ENCODE assay signal across 20 cellular contexts in genomic region chr7:131212114-131212513, GRCh38.
DNase-seq lines count a peak whose midpoint lies in the region; ATAC-seq and TF ChIP-seq lines count a peak whose summit lies in the region.
"Had no signal": no experiment of that assay in that cellular context is flagged by ENCODE, and none has a peak within 500 bp of the region (broad histone marks: within the 10 kb centered on the region; RNA-seq: fewer than 3 reads in every experiment).

No MANE protein-coding gene starts in this region.

- no peak overlapping the region for H3K56ac ChIP-seq in mesendoderm (ENCODE audit: low read length)

- no peaks in the 10 kb centered on the region for H3K4me1 ChIP-seq in mesendoderm (ENCODE audit: control insufficient read depth, low read depth, low read length)

- H3K27ac Mint-ChIP-seq in glutamatergic neuron (ENCODE audit: unreplicated experiment) = no peak overlapping the region
- H3K27ac Mint-ChIP-seq: activated CD4-positive, alpha-beta T cell treated with anti-CD3 and anti-CD28 coated beads, Interleukin-2, amount 10 ng/mL, durations not matched to agents 24 days and 14 days; activated naive CD8-positive, alpha-beta T cell treated with anti-CD3 and anti-CD28 coated beads, Interleukin-2, amount 10 ng/mL, durations not matched to agents 7 days and 5 days; B cell; dendritic cell treated with granulocyte-macrophage colony-stimulating factor and Interleukin-4, amounts not matched to agents 40 ng/mL and 50 ng/mL, for 4 days; stimulated activated naive CD8-positive, alpha-beta T cell treated with anti-CD3 and anti-CD28 coated beads, Interleukin-15, amount 100 ng/mL, for 72 hours had no signal

- no peak overlapping the region for H3K4me2 ChIP-seq in mesendoderm (ENCODE audit: low read length)

- intact Hi-C loops in head of caudate nucleus (cut with DNase I) = no loop called here

- no peak overlapping the region for H4K8ac ChIP-seq in mesendoderm (ENCODE audit: low read depth, low read length)

- no peak overlapping the region for H3K18ac ChIP-seq in mesendoderm (ENCODE audit: low read length)

- no peaks in the 10 kb centered on the region for H3K9me3 Mint-ChIP-seq in glutamatergic neuron (ENCODE audit: unreplicated experiment)
- H3K9me3 Mint-ChIP-seq: activated naive CD8-positive, alpha-beta T cell treated with anti-CD3 and anti-CD28 coated beads, Interleukin-2, amount 10 ng/mL, durations not matched to agents 7 days and 5 days; dendritic cell treated with granulocyte-macrophage colony-stimulating factor and Interleukin-4, amounts not matched to agents 40 ng/mL and 50 ng/mL, for 4 days had no signal

- H3K36me3 ChIP-seq in mesendoderm (ENCODE audit: control insufficient read depth, insufficient read depth, low read length) = no peaks in the 10 kb centered on the region

- peaks cover 2% of the 10 kb centered on the region for H3K27me3 Mint-ChIP-seq in glutamatergic neuron (ENCODE audit: unreplicated experiment)
- H3K27me3 Mint-ChIP-seq: activated naive CD8-positive, alpha-beta T cell treated with anti-CD3 and anti-CD28 coated beads, Interleukin-2, amount 10 ng/mL, durations not matched to agents 7 days and 5 days; B cell; stimulated activated naive CD8-positive, alpha-beta T cell treated with anti-CD3 and anti-CD28 coated beads, Interleukin-15, amount 100 ng/mL, for 72 hours had no signal

- no peak overlapping the region for H2BK5ac ChIP-seq in mesendoderm (ENCODE audit: low read length)

- no peak overlapping the region for H3K9ac ChIP-seq in mesendoderm (ENCODE audit: low read length)

- H3K4me1 Mint-ChIP-seq in glutamatergic neuron (ENCODE audit: low read depth, unreplicated experiment) = no peaks in the 10 kb centered on the region
- H3K4me1 Mint-ChIP-seq: activated CD4-positive, alpha-beta T cell treated with anti-CD3 and anti-CD28 coated beads, Interleukin-2, amount 10 ng/mL, durations not matched to agents 24 days and 14 days; activated naive CD8-positive, alpha-beta T cell treated with anti-CD3 and anti-CD28 coated beads, Interleukin-2, amount 10 ng/mL, durations not matched to agents 7 days and 5 days; B cell; stimulated activated naive CD8-positive, alpha-beta T cell treated with anti-CD3 and anti-CD28 coated beads, Interleukin-15, amount 100 ng/mL, for 72 hours had no signal

- no peak overlapping the region for H2BK120ac ChIP-seq in mesendoderm (ENCODE audit: low read depth, low read length)

- no peak overlapping the region for H4K5ac ChIP-seq in mesendoderm (ENCODE audit: low read length)

- H3K36me3 Mint-ChIP-seq in glutamatergic neuron (ENCODE audit: unreplicated experiment) = peaks cover 3% of the 10 kb centered on the region
- H3K36me3 Mint-ChIP-seq: activated naive CD8-positive, alpha-beta T cell treated with anti-CD3 and anti-CD28 coated beads, Interleukin-2, amount 10 ng/mL, durations not matched to agents 7 days and 5 days had no signal

- no peaks in the 10 kb centered on the region for H3K27me3 ChIP-seq in mesendoderm (ENCODE audit: insufficient read depth, low read length, poor library complexity)

- H2AK5ac ChIP-seq in mesendoderm (ENCODE audit: low read length) = no peak overlapping the region

- DNase-seq in AG08396 (ENCODE audit: low spot score) (peak; percentile 51), NCI-H226 (peak; percentile 19), dermis blood vessel endothelial cell (peak; percentile 44), mesendoderm (peak; percentile 68), head of caudate nucleus (no peak), glutamatergic neuron (no peak), activated T-cell treated with anti-CD3 and anti-CD28 coated beads for 4 hours (no peak)
- DNase-seq: activated CD4-positive, alpha-beta T cell treated with anti-CD3 and anti-CD28 coated beads, Interleukin-2, amount 10 ng/mL, durations not matched to agents 24 days and 14 days; activated naive CD8-positive, alpha-beta T cell treated with anti-CD3 and anti-CD28 coated beads, Interleukin-2, amount 10 ng/mL, durations not matched to agents 7 days and 5 days; DMS153; midbrain; NCI-H1694 treated with DMSO at 0.1 percent for 48 hours; NCI-H510A; occipital lobe; stimulated activated naive CD8-positive, alpha-beta T cell treated with anti-CD3 and anti-CD28 coated beads, Interleukin-15, amount 100 ng/mL, for 72 hours; T-helper 2 cell had no signal

- H3K4me3 Mint-ChIP-seq in glutamatergic neuron (ENCODE audit: unreplicated experiment) = no peak overlapping the region
- H3K4me3 Mint-ChIP-seq: activated CD4-positive, alpha-beta T cell treated with anti-CD3 and anti-CD28 coated beads, Interleukin-2, amount 10 ng/mL, durations not matched to agents 24 days and 14 days; activated naive CD8-positive, alpha-beta T cell treated with anti-CD3 and anti-CD28 coated beads, Interleukin-2, amount 10 ng/mL, durations not matched to agents 7 days and 5 days; B cell; dendritic cell treated with granulocyte-macrophage colony-stimulating factor and Interleukin-4, amounts not matched to agents 40 ng/mL and 50 ng/mL, for 4 days; stimulated activated naive CD8-positive, alpha-beta T cell treated with anti-CD3 and anti-CD28 coated beads, Interleukin-15, amount 100 ng/mL, for 72 hours had no signal

- no peak for TF ChIP-seq CTCF in glutamatergic neuron (IDR thresholded peaks at IDR 0.05; ENCODE audit: partially characterized antibody, unreplicated experiment)

- no peaks in the 10 kb centered on the region for H3K79me1 ChIP-seq in mesendoderm (ENCODE audit: low read length)

- H3K4ac ChIP-seq in mesendoderm (ENCODE audit: low read depth, low read length) = no peak overlapping the region

- no peaks in the 10 kb centered on the region for H3K79me2 ChIP-seq in mesendoderm (ENCODE audit: control insufficient read depth, insufficient read depth, low read length)

- H3K27ac ChIP-seq in mesendoderm (ENCODE audit: low read depth, low read length) = no peak overlapping the region
- H3K27ac ChIP-seq: RWPE1 had no signal

- no peak overlapping the region for H2BK15ac ChIP-seq in mesendoderm (replicated peaks; ENCODE audit: low read depth)

- no peak for ATAC-seq in HG03442 (IDR thresholded peaks at IDR 0.05; ENCODE audit: unreplicated experiment)
- ATAC-seq: stimulated activated naive CD8-positive, alpha-beta T cell treated with anti-CD3 and anti-CD28 coated beads, Interleukin-15, amount 100 ng/mL, for 72 hours had no signal

- H3K23ac ChIP-seq in mesendoderm (ENCODE audit: low read length) = no peak overlapping the region

- no peak overlapping the region for H3K4me3 ChIP-seq in mesendoderm (ENCODE audit: low read length)

Comparison
In these comparisons a context has a peak if more than half of its experiments do, and no peak if none do; other contexts are left out.
1. DNase-seq: peak in AG08396 (single experiment), NCI-H226 (single experiment), dermis blood vessel endothelial cell (single experiment) and mesendoderm (single experiment); none in head of caudate nucleus (0 of 42), glutamatergic neuron (single experiment) and activated T-cell treated with anti-CD3 and anti-CD28 coated beads for 4 hours (single experiment).